Comparison of ENCODE assay signal across 15 cellular contexts in genomic region chr5:180334751-180335613, GRCh38. TPM values are rescaled to one million over a fixed set of nuclear protein-coding genes. Genes with fewer than 3 reads are reported as not detected.
DNase-seq lines count a peak whose midpoint lies in the region; ATAC-seq and TF ChIP-seq lines count a peak whose summit lies in the region.
"Had no signal": no experiment of that assay in that cellular context is flagged by ENCODE, and none has a peak within 500 bp of the region (broad histone marks: within the 10 kb centered on the region; RNA-seq: fewer than 3 reads in every experiment).

No MANE protein-coding gene starts in this region.

- H3K27ac Mint-ChIP-seq in GM23338: peak overlapping the region; percentile 40; the same call in 1 of the 2 replicates
- peak overlapping the region; percentile 69 for H3K27ac Mint-ChIP-seq in osteocyte (ENCODE audit: unreplicated experiment)
- no peak overlapping the region for H3K27ac Mint-ChIP-seq in activated CD4-positive, alpha-beta T cell treated with anti-CD3 and anti-CD28 coated beads, Interleukin-2, amount 10 ng/mL, durations not matched to agents 7 days and 5 days
- H3K27ac Mint-ChIP-seq: CD4-positive, CD25-positive, alpha-beta regulatory T cell had no signal

- no peak for TF ChIP-seq CTCF in GM23338 (conservative IDR thresholded peaks at IDR 0.05; ENCODE audit: low read depth in 2 of 2)
- TF ChIP-seq CTCF in osteocyte (IDR thresholded peaks at IDR 0.05): no peak
- no peak for TF ChIP-seq CTCF in GM10266 (IDR thresholded peaks at IDR 0.05; ENCODE audit: control insufficient read depth, insufficient read depth, low read depth, missing control alignments)
- TF ChIP-seq CTCF in breast epithelium (IDR thresholded peaks at IDR 0.05): no peak

- H3K9me3 Mint-ChIP-seq in GM23338 (peaks cover 4% of the 10 kb centered on the region; the same call in 2 of the 3 replicates), osteocyte (ENCODE audit: unreplicated experiment) (no peaks in the 10 kb centered on the region)
- H3K9me3 Mint-ChIP-seq in activated CD4-positive, alpha-beta T cell treated with anti-CD3 and anti-CD28 coated beads, Interleukin-2, amount 10 ng/mL, durations not matched to agents 7 days and 5 days: no peaks in the 10 kb centered on the region
- H3K9me3 Mint-ChIP-seq: CD4-positive, CD25-positive, alpha-beta regulatory T cell had no signal

- H3K4me3 ChIP-seq in ACC112 (ENCODE audit: low read depth, low read length) (no peak overlapping the region), GM23338 (no peak overlapping the region), adipocyte (ENCODE audit: low read length) (no peak overlapping the region), breast epithelium (no peak overlapping the region)
- H3K4me3 ChIP-seq: GM23248 had no signal

- CTCF ChIA-PET in activated CD4-positive, alpha-beta T cell treated with anti-CD3 and anti-CD28 coated beads, Interleukin-2, amount 10 ng/mL, durations not matched to agents 7 days and 5 days (lab: Charles Lee): interaction anchor here (1.2 to 1.5 kb wide), 2 partner anchors 10 to 31 kb away, joined by 3 to 5 read pairs; no protein-coding TSS in a partner anchor

- H3F3A ChIP-seq in GM23338 (replicated peaks; ENCODE audit: low read depth): peaks cover 35% of the 10 kb centered on the region

- no peak overlapping the region for H3K4me2 ChIP-seq in GM23338
- H3K4me2 ChIP-seq: KMS-11 had no signal

- no peak for DNase-seq in GM23338 (ENCODE audit: low spot score)
- DNase-seq in adipocyte (ENCODE audit: low read depth): no peak
- DNase-seq in osteocyte (ENCODE audit: extremely low spot score, unreplicated experiment): no peak
- no peak for DNase-seq in HuH-7.5 (ENCODE audit: low spot score)
- DNase-seq in activated CD4-positive, alpha-beta T cell treated with anti-CD3 and anti-CD28 coated beads, Interleukin-2, amount 10 ng/mL, durations not matched to agents 7 days and 5 days: no peak
- DNase-seq in GM10266 (ENCODE audit: extremely low spot score): no peak
- DNase-seq in breast epithelium (ENCODE audit: low spot score in 2 of 2): no peak
- DNase-seq: Caco-2; CD4-positive, CD25-positive, alpha-beta regulatory T cell; DMS153; NCI-H1694 treated with DMSO at 0.1 percent for 48 hours; SW 1271 had no signal

- peaks cover 9% of the 10 kb centered on the region for H3K79me2 ChIP-seq in ACC112 (ENCODE audit: control insufficient read depth, insufficient read depth, low read length, unreplicated experiment)
- H3K79me2 ChIP-seq in GM23338 (replicated peaks; ENCODE audit: insufficient read depth): peaks cover 33% of the 10 kb centered on the region

- no peak for ATAC-seq in GM23338

- H3K4me3 Mint-ChIP-seq in GM23338 (no peak overlapping the region), osteocyte (ENCODE audit: unreplicated experiment) (no peak overlapping the region)
- H3K4me3 Mint-ChIP-seq in activated CD4-positive, alpha-beta T cell treated with anti-CD3 and anti-CD28 coated beads, Interleukin-2, amount 10 ng/mL, durations not matched to agents 7 days and 5 days: no peak overlapping the region
- H3K4me3 Mint-ChIP-seq: CD4-positive, CD25-positive, alpha-beta regulatory T cell had no signal

- no peak for TF ChIP-seq POLR2A in breast epithelium (IDR thresholded peaks at IDR 0.05)

- no peaks in the 10 kb centered on the region for H3K9me2 ChIP-seq in GM23338 (ENCODE audit: insufficient read depth)

- H3K9me3 ChIP-seq in adipocyte (ENCODE audit: control insufficient read depth, low read length): no peaks in the 10 kb centered on the region
- H3K9me3 ChIP-seq in breast epithelium: no peaks in the 10 kb centered on the region
- H3K9me3 ChIP-seq: Caco-2 had no signal

- H3K36me3 ChIP-seq in ACC112 (ENCODE audit: insufficient read depth, low read length): peaks cover 21% of the 10 kb centered on the region; the same call in 1 of the 2 replicates
- peaks cover 59% of the 10 kb centered on the region for H3K36me3 ChIP-seq in GM23338 (ENCODE audit: insufficient read depth)
- peaks cover 35% of the 10 kb centered on the region for H3K36me3 ChIP-seq in adipocyte (ENCODE audit: control insufficient read depth, insufficient read depth, low read length, severe bottlenecking)
- H3K36me3 ChIP-seq in breast epithelium: no peaks in the 10 kb centered on the region

- no peaks in the 10 kb centered on the region for H3K27me3 ChIP-seq in ACC112 (ENCODE audit: insufficient read depth, low read length)
- H3K27me3 ChIP-seq in GM23338 (ENCODE audit: insufficient read depth): no peaks in the 10 kb centered on the region
- H3K27me3 ChIP-seq in adipocyte (replicated peaks; ENCODE audit: control insufficient read depth, insufficient read depth, low read length): no peaks in the 10 kb centered on the region
- no peaks in the 10 kb centered on the region for H3K27me3 ChIP-seq in breast epithelium

- peaks cover 62% of the 10 kb centered on the region for H3K4me1 ChIP-seq in ACC112 (ENCODE audit: control insufficient read depth, insufficient read depth, low read length, unreplicated experiment)
- H3K4me1 ChIP-seq in GM23338 (ENCODE audit: insufficient read depth): peaks cover 21% of the 10 kb centered on the region
- H3K4me1 ChIP-seq in adipocyte (ENCODE audit: control insufficient read depth, insufficient read depth, low read length): peaks cover 69% of the 10 kb centered on the region
- no peaks in the 10 kb centered on the region for H3K4me1 ChIP-seq in breast epithelium
- H3K4me1 ChIP-seq: Caco-2 had no signal

- POLR2A ChIA-PET in activated CD4-positive, alpha-beta T cell treated with anti-CD3 and anti-CD28 coated beads, Interleukin-2, amount 10 ng/mL, durations not matched to agents 7 days and 5 days (lab: Charles Lee): no interaction called here

- intact Hi-C loops in breast epithelium (cut with DNase I; ENCODE audit: low total_unique reads): no loop called here

- peak overlapping the region; percentile 11 for H3K9ac ChIP-seq in adipocyte (ENCODE audit: low read length)
- H3K9ac ChIP-seq: KMS-11 had no signal

- H3K27me3 Mint-ChIP-seq in GM23338 (ENCODE audit: insufficient read depth, low read depth, poor library complexity) (peaks cover 24% of the 10 kb centered on the region), osteocyte (ENCODE audit: unreplicated experiment) (no peaks in the 10 kb centered on the region)
- peaks cover 8% of the 10 kb centered on the region for H3K27me3 Mint-ChIP-seq in activated CD4-positive, alpha-beta T cell treated with anti-CD3 and anti-CD28 coated beads, Interleukin-2, amount 10 ng/mL, durations not matched to agents 7 days and 5 days

- peak overlapping the region; percentile 96 for H3K27ac ChIP-seq in ACC112 (ENCODE audit: low read depth, low read length)
- H3K27ac ChIP-seq in GM23338 (ENCODE audit: low read depth): 0 out of 2 replicates have a peak overlapping the region, but pooled peaks have one; percentile 89
- H3K27ac ChIP-seq in breast epithelium: peak overlapping the region in 1 of 2 donors; percentile 38
- H3K27ac ChIP-seq: KMS-11 had no signal

- peaks cover 30% of the 10 kb centered on the region for H3K4me1 Mint-ChIP-seq in GM23338
- peaks cover 58% of the 10 kb centered on the region for H3K4me1 Mint-ChIP-seq in osteocyte (ENCODE audit: unreplicated experiment)
- H3K4me1 Mint-ChIP-seq in activated CD4-positive, alpha-beta T cell treated with anti-CD3 and anti-CD28 coated beads, Interleukin-2, amount 10 ng/mL, durations not matched to agents 7 days and 5 days: no peaks in the 10 kb centered on the region
- H3K4me1 Mint-ChIP-seq: CD4-positive, CD25-positive, alpha-beta regulatory T cell had no signal

- H2AFZ ChIP-seq in ACC112 (ENCODE audit: low read length, unreplicated experiment) (no peak overlapping the region), GM23338 (no peak overlapping the region)
- H2AFZ ChIP-seq: GM23248 had no signal

- H3K36me3 Mint-ChIP-seq in GM23338 (ENCODE audit: low read depth) (peaks cover 93% of the 10 kb centered on the region), osteocyte (ENCODE audit: unreplicated experiment) (peaks cover 42% of the 10 kb centered on the region)
- H3K36me3 Mint-ChIP-seq in activated CD4-positive, alpha-beta T cell treated with anti-CD3 and anti-CD28 coated beads, Interleukin-2, amount 10 ng/mL, durations not matched to agents 7 days and 5 days (ENCODE audit: low read depth): no peaks in the 10 kb centered on the region
- H3K36me3 Mint-ChIP-seq: CD4-positive, CD25-positive, alpha-beta regulatory T cell had no signal

- H4K20me1 ChIP-seq in GM23338 (replicated peaks; ENCODE audit: insufficient read depth): peaks cover 5% of the 10 kb centered on the region

RNA-seq across cellular contexts. Expression of gene GFPT2, which starts 18.2 kb away (rescaled TPM):
- total RNA-seq in GM23338 (2014; rRNA removed; shearing (Covaris generic)): 103 and 120 TPM in 2 replicates
- 74.6 and 82.6 TPM in 2 replicates for polyA plus RNA-seq in GM23338 (2016; fragmentation: Nextera tagmentation; extraction: Ambion mirVana)
- total RNA-seq in osteocyte (70.7 and 80.0 TPM in 2 replicates), breast epithelium (10 to 100 TPM; 27.2 to 60.0 (median 52.5) TPM)
- under 1 TPM in 1 of 2 experiments, not detected in 1; 0.12 TPM for total RNA-seq in activated CD4-positive, alpha-beta T cell treated with anti-CD3 and anti-CD28 coated beads, Interleukin-2, amount 10 ng/mL, durations not matched to agents 7 days and 5 days
- total RNA-seq: CD4-positive, CD25-positive, alpha-beta regulatory T cell had no signal

RNA-seq across cellular contexts. Expression of gene MAPK9, which starts 43.1 kb away (rescaled TPM):
- total RNA-seq in GM23338 (2014; rRNA removed; shearing (Covaris generic)): 27.8 and 37.0 TPM in 2 replicates
- 13.6 and 16.8 TPM in 2 replicates for polyA plus RNA-seq in GM23338 (2016; fragmentation: Nextera tagmentation; extraction: Ambion mirVana)
- total RNA-seq in osteocyte: 30.0 and 31.8 TPM in 2 replicates
- total RNA-seq in activated CD4-positive, alpha-beta T cell treated with anti-CD3 and anti-CD28 coated beads, Interleukin-2, amount 10 ng/mL, durations not matched to agents 7 days and 5 days: 10 to 100 TPM; 39.6 to 47.6 TPM
- 10 to 100 TPM; 31.2 to 37.9 (median 34.7) TPM for total RNA-seq in breast epithelium

Comparison
In these comparisons a context has a peak if more than half of its experiments do, and no peak if none do; other contexts are left out.
1. RNA of gene GFPT2, which starts 18.2 kb away (total RNA-seq): 103 to 120 TPM in GM23338, 70.7 to 80.0 TPM in osteocyte and 27.2 to 60.0 TPM in breast epithelium; 0.12 TPM in activated CD4-positive, alpha-beta T cell treated with anti-CD3 and anti-CD28 coated beads, Interleukin-2, amount 10 ng/mL, durations not matched to agents 7 days and 5 days; every median in the first group is over 10 times any median in the second.